ENCODE assay signal across 18 cellular contexts in the genomic region with DNA sequence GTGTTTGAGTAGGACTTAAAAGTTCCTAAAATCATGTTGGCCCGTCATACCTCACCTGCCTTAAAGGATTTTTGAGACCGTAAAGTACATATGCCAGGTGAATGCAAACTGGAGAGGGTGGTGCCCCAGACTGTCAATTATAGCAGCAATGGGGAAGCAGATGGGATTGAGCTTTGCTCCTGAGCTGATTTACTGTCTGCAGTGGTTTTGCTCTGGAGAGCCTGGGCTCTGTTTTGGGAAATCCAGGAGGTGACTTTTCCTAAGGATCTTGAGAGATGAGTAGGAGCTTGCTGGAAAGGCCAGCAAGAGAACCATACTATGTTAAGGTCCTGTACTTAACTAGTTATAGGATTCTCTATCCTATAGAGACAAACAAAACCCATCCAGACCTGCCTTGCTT. TPM values are rescaled to one million over a fixed set of nuclear protein-coding genes. Genes with fewer than 3 reads are reported as not detected.
"Had no signal": no experiment of that assay in that cellular context is flagged by ENCODE, and none has a peak within 500 bp of the region (broad histone marks: within the 10 kb centered on the region; RNA-seq: fewer than 3 reads in every experiment).

No MANE protein-coding gene starts in this region.

- H3K4me3 Mint-ChIP-seq: activated CD4-positive, alpha-beta memory T cell treated with anti-CD3 and anti-CD28 coated beads, Interleukin-2, amount 10 ng/mL, durations not matched to agents 7 days and 5 days; activated CD8-positive, alpha-beta memory T cell treated with anti-CD3 and anti-CD28 coated beads, Interleukin-2, amount 10 ng/mL, durations not matched to agents 7 days and 5 days; activated naive CD8-positive, alpha-beta T cell treated with anti-CD3 and anti-CD28 coated beads for 36 hours; activated T-helper 17 cell treated with anti-CD3 and anti-CD28 coated beads, Interleukin-2, amount 50 U/mL, for 72 hours; effector memory CD8-positive, alpha-beta T cell; memory B cell; naive thymus-derived CD8-positive, alpha-beta T cell; stimulated activated naive B cell treated with anti-CD40 and anti-IgM and Interleukin-4, amounts not matched to agents 10 μg/mL and 1 μg/mL and 100 μg/mL, for 72 hours had no signal

- H3K27ac ChIP-seq: thoracic aorta, upper lobe of left lung had no signal

- H3K9me3 Mint-ChIP-seq: activated CD4-positive, alpha-beta memory T cell treated with anti-CD3 and anti-CD28 coated beads, Interleukin-2, amount 10 ng/mL, durations not matched to agents 7 days and 5 days; activated T-helper 17 cell treated with anti-CD3 and anti-CD28 coated beads, Interleukin-2, amount 50 U/mL, for 72 hours; effector memory CD8-positive, alpha-beta T cell; memory B cell; naive thymus-derived CD8-positive, alpha-beta T cell had no signal

- H3K36me3 ChIP-seq: pancreas, spleen, thoracic aorta, upper lobe of left lung had no signal

- H3K27ac Mint-ChIP-seq: activated CD4-positive, alpha-beta memory T cell treated with anti-CD3 and anti-CD28 coated beads, Interleukin-2, amount 10 ng/mL, durations not matched to agents 7 days and 5 days; activated CD8-positive, alpha-beta memory T cell treated with anti-CD3 and anti-CD28 coated beads, Interleukin-2, amount 10 ng/mL, durations not matched to agents 7 days and 5 days; activated naive CD8-positive, alpha-beta T cell treated with anti-CD3 and anti-CD28 coated beads for 36 hours; activated T-helper 17 cell treated with anti-CD3 and anti-CD28 coated beads, Interleukin-2, amount 50 U/mL, for 72 hours; effector memory CD8-positive, alpha-beta T cell; memory B cell; naive thymus-derived CD8-positive, alpha-beta T cell; stimulated activated naive B cell treated with anti-CD40 and anti-IgM and Interleukin-4, amounts not matched to agents 10 μg/mL and 1 μg/mL and 100 μg/mL, for 72 hours had no signal

- H3K4me3 ChIP-seq: body of pancreas, pancreas, spleen, thoracic aorta, upper lobe of left lung had no signal

- H3K36me3 Mint-ChIP-seq: activated CD8-positive, alpha-beta memory T cell treated with anti-CD3 and anti-CD28 coated beads, Interleukin-2, amount 10 ng/mL, durations not matched to agents 7 days and 5 days; activated naive CD8-positive, alpha-beta T cell treated with anti-CD3 and anti-CD28 coated beads for 36 hours; memory B cell; naive thymus-derived CD8-positive, alpha-beta T cell had no signal

- FAIRE-seq: pancreas had no signal

- H3K9me3 ChIP-seq: body of pancreas, pancreas, spleen, thoracic aorta, upper lobe of left lung had no signal

- DNase-seq: activated CD4-positive, alpha-beta memory T cell treated with anti-CD3 and anti-CD28 coated beads, Interleukin-2, amount 10 ng/mL, durations not matched to agents 7 days and 5 days; activated CD4-positive, alpha-beta T cell treated with anti-CD3 and anti-CD28 coated beads for 48 hours; activated CD4-positive, CD25-positive, alpha-beta regulatory T cell; activated CD8-positive, alpha-beta memory T cell treated with anti-CD3 and anti-CD28 coated beads, Interleukin-2, amount 10 ng/mL, durations not matched to agents 7 days and 5 days; activated naive CD4-positive, alpha-beta T cell; activated naive CD8-positive, alpha-beta T cell treated with anti-CD3 and anti-CD28 coated beads for 36 hours; body of pancreas; caudate nucleus; effector memory CD8-positive, alpha-beta T cell; foreskin fibroblast; naive thymus-derived CD8-positive, alpha-beta T cell; pancreas; spleen; stimulated activated naive B cell treated with anti-CD40 and anti-IgM and Interleukin-4, amounts not matched to agents 10 μg/mL and 1 μg/mL and 100 μg/mL, for 72 hours; upper lobe of left lung had no signal

- H3K4me1 Mint-ChIP-seq: activated CD4-positive, alpha-beta memory T cell treated with anti-CD3 and anti-CD28 coated beads, Interleukin-2, amount 10 ng/mL, durations not matched to agents 7 days and 5 days; activated CD8-positive, alpha-beta memory T cell treated with anti-CD3 and anti-CD28 coated beads, Interleukin-2, amount 10 ng/mL, durations not matched to agents 7 days and 5 days; memory B cell had no signal

- H3K27me3 ChIP-seq: body of pancreas, pancreas, upper lobe of left lung had no signal

- ATAC-seq: activated CD8-positive, alpha-beta memory T cell treated with anti-CD3 and anti-CD28 coated beads, Interleukin-2, amount 10 ng/mL, durations not matched to agents 7 days and 5 days; activated T-helper 17 cell treated with anti-CD3 and anti-CD28 coated beads, Interleukin-2, amount 50 U/mL, for 72 hours; body of pancreas; effector memory CD8-positive, alpha-beta T cell; naive thymus-derived CD8-positive, alpha-beta T cell; pancreas; stimulated activated naive B cell treated with anti-CD40 and anti-IgM and Interleukin-4, amounts not matched to agents 10 μg/mL and 1 μg/mL and 100 μg/mL, for 72 hours had no signal

- H3K4me1 ChIP-seq: body of pancreas, pancreas had no signal

RNA-seq across cellular contexts. Expression of gene COL13A1, which starts 43.0 kb away (rescaled TPM):
- total RNA-seq: activated CD4-positive, alpha-beta memory T cell treated with anti-CD3 and anti-CD28 coated beads, Interleukin-2, amount 10 ng/mL, durations not matched to agents 7 days and 5 days; activated CD8-positive, alpha-beta memory T cell treated with anti-CD3 and anti-CD28 coated beads, Interleukin-2, amount 10 ng/mL, durations not matched to agents 7 days and 5 days; activated naive CD8-positive, alpha-beta T cell treated with anti-CD3 and anti-CD28 coated beads for 36 hours; activated T-helper 17 cell treated with anti-CD3 and anti-CD28 coated beads, Interleukin-2, amount 50 U/mL, for 72 hours; naive thymus-derived CD8-positive, alpha-beta T cell had no signal
- polyA plus RNA-seq: naive thymus-derived CD8-positive, alpha-beta T cell had no signal
